Comparison of ENCODE assay signal across 1 cellular context in the genomic region with DNA sequence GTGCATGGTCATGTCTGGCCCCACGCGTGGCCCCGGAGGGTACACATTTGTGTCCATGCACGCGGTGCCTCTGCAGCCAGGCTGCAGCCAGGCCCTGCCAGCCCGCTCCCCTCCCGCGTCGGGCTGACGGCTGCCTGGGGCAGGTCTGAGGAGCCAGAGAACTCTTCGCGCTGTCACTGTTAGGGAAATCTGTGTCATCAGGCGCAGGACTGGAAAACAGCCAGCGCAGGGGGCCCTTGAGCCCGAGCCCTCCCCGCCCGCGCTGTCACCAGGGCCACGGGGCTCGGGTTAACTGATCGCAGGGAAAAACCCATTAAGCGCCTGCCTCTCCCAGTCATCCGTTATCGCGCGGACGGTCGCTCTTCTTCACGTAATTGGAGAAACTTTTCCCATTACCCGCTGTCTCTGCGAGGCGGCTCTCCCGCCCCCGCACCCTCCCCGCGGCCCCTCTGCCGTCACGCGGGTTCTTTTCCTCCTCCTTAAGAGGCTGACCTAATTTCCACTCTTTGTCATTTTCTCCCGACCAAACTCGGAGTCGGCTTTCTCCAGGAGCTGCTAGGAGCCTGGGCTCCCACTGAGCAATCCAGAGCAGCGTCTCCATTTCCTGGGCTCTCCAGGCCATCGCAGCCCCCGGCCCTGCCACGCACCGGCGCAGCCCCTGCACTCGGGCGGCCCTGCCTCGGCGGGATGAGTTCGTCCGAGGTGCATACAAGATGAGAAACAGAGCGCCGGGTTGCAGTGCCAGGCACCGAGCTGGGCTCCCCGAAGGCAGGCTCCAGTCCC.
A peak's percentile ranks its signal among the peaks of the same experiment; 100 is the strongest.
TF ChIP-seq lines count a peak whose summit lies in the region.

No MANE protein-coding gene starts in this region.

TF ChIP-seq in H1, 55 proteins besides CTCF, POLR2A, EP300 and RAD21 (continued from another document):
- TF ChIP-seq GABPA (IDR thresholded peaks at IDR 0.05; ENCODE audit: borderline replicate concordance, insufficient read depth, low read length) (0 out of 2 replicates have a peak, but pooled peaks have one; percentile 26), ASH2L (IDR thresholded peaks at IDR 0.05; ENCODE audit: low read length) (no peak), RFX5 (IDR thresholded peaks at IDR 0.05; ENCODE audit: borderline replicate concordance, low read depth, low read length) (no peak), CREB1 (IDR thresholded peaks at IDR 0.05) (peak; percentile 32; the same call in 1 of the 2 replicates)
TF ChIP-seq in H1: peak in this region for 6.
